ENCODE assay signal across 27 cellular contexts in genomic region chr16:54112807-54113206, GRCh38.
"Had no signal": no experiment of that assay in that cellular context is flagged by ENCODE, and none has a peak within 500 bp of the region (broad histone marks: within the 10 kb centered on the region; RNA-seq: fewer than 3 reads in every experiment).

No MANE protein-coding gene starts in this region.

- H3K27ac ChIP-seq: stomach, suprapubic skin, testis, thoracic aorta, thyroid gland, tibial artery, tibial nerve, transverse colon, upper lobe of left lung, upper lobe of right lung, uterus, vagina had no signal

- H3K4me3 ChIP-seq: stomach, suprapubic skin, testis, thoracic aorta, thyroid gland, tibial artery, tibial nerve, transverse colon, upper lobe of left lung, upper lobe of right lung, uterus, vagina had no signal

- H3K9me3 ChIP-seq: stomach, suprapubic skin, testis, thoracic aorta, thyroid gland, tibial artery, tibial nerve, transverse colon, upper lobe of left lung, upper lobe of right lung, uterus, vagina had no signal

- DNase-seq: stimulated activated CD4-positive, alpha-beta T cell treated with anti-CD3 and anti-CD28 coated beads, Interleukin-2, amount 100 ng/mL, for 48 hours; stimulated activated CD4-positive, alpha-beta T cell treated with anti-CD3 and anti-CD28 coated beads, Interleukin-4, amount 100 ng/mL, for 1 hour; stimulated activated CD4-positive, alpha-beta T cell treated with anti-CD3 and anti-CD28 coated beads, Interleukin-4, amount 100 ng/mL, for 24 hours; stimulated activated CD4-positive, alpha-beta T cell treated with anti-CD3 and anti-CD28 coated beads, Interleukin-4, amount 100 ng/mL, for 4 hours; stimulated activated CD8-positive, alpha-beta memory T cell treated with anti-CD3 and anti-CD28 coated beads, Interleukin-4, amount 100 ng/mL, for 48 hours; stimulated activated naive B cell treated with anti-CD40 and anti-IgM and Interleukin-4, amounts not matched to agents 10 μg/mL and 1 μg/mL and 100 μg/mL, for 72 hours; stimulated activated naive CD4-positive, alpha-beta T cell; stimulated activated naive CD4-positive, alpha-beta T cell treated with Interleukin-2 at 50 U/mL for 16 hours; stimulated activated naive CD8-positive, alpha-beta T cell treated with anti-CD3 and anti-CD28 coated beads, Interleukin-15, amount 100 ng/mL, for 72 hours; stimulated activated naive CD8-positive, alpha-beta T cell treated with anti-CD3 and anti-CD28 coated beads, Interleukin-15, Interleukin-2, amounts not matched to agents 100 U/mL and 50 U/mL, for 24 hours; stomach; substantia nigra; testis; thyroid gland; tibial artery; transverse colon; trophoblast cell; upper lobe of left lung; upper lobe of right lung; uterus had no signal

- H3K36me3 ChIP-seq: transverse colon, uterus had no signal

- FAIRE-seq: urothelium cell line had no signal

- H3K27me3 ChIP-seq: stomach, suprapubic skin, testis, thyroid gland, tibial artery, tibial nerve, transverse colon, upper lobe of left lung, upper lobe of right lung, uterus, vagina had no signal

- H3K4me1 ChIP-seq: stomach, suprapubic skin, testis, thyroid gland, tibial nerve, transverse colon, upper lobe of left lung, upper lobe of right lung, uterus, vagina had no signal

- ATAC-seq: stimulated activated effector memory CD8-positive, alpha-beta T cell treated with anti-CD3 and anti-CD28 coated beads, Interleukin-12 subunit alpha, Interleukin-12 subunit beta, amount 100 ng/mL, for 72 hours; stimulated activated memory B cell treated with anti-CD40 and anti-IgM and Interleukin-4, amounts not matched to agents 10 μg/mL and 1 μg/mL and 100 μg/mL, for 72 hours; stimulated activated naive B cell treated with anti-CD40 and anti-IgM and Interleukin-4, amounts not matched to agents 10 μg/mL and 1 μg/mL and 100 μg/mL, for 72 hours; stimulated activated naive CD8-positive, alpha-beta T cell treated with anti-CD3 and anti-CD28 coated beads, Interleukin-15, amount 100 ng/mL, for 72 hours; stimulated activated naive CD8-positive, alpha-beta T cell treated with anti-CD3 and anti-CD28 coated beads, Interleukin-15, Interleukin-2, amounts not matched to agents 100 U/mL and 50 U/mL, for 24 hours; upper lobe of right lung had no signal
